8 cellular contexts compared by ENCODE assay signal in genomic region chr5:138466900-138467710, GRCh38. TPM values are rescaled to one million over a fixed set of nuclear protein-coding genes. Genes with fewer than 3 reads are reported as not detected.
DNase-seq lines count a peak whose midpoint lies in the region; ATAC-seq and TF ChIP-seq lines count a peak whose summit lies in the region.

No MANE protein-coding gene starts in this region.

- H4K20me1 ChIP-seq in Karpas-422 (ENCODE audit: insufficient read depth, low read depth, low read length), result no peaks in the 10 kb centered on the region; the same call in 1 of the 2 replicates

- H3K4me3 Mint-ChIP-seq in chondrocyte (ENCODE audit: unreplicated experiment), result peak overlapping the region; percentile 74

- no peaks in the 10 kb centered on the region for H3K27me3 Mint-ChIP-seq in chondrocyte (ENCODE audit: low read depth)

- peaks cover 19% of the 10 kb centered on the region for H3K36me3 Mint-ChIP-seq in chondrocyte (ENCODE audit: low read depth)

- peak overlapping the region; percentile 73 for H3K27ac Mint-ChIP-seq in chondrocyte (ENCODE audit: unreplicated experiment)

- peak overlapping the region; percentile 96 for H3K4me2 ChIP-seq in Karpas-422 (ENCODE audit: low read depth, low read length, poor library complexity, severe bottlenecking)

- H3K27me3 ChIP-seq in Karpas-422 (ENCODE audit: low read length), result peaks cover 4% of the 10 kb centered on the region; the same call in 1 of the 2 replicates
- H3K27me3 ChIP-seq in mononuclear cell (ENCODE audit: insufficient read depth, low read length), result peaks cover 7% of the 10 kb centered on the region

- no peak for DNase-seq in Karpas-422
- DNase-seq in chondrocyte (ENCODE audit: low spot score), result peak; percentile 91
- DNase-seq in DMS114 treated with DMSO at 0.1 percent for 48 hours (lab: John Stamatoyannopoulos, UW; ENCODE audit: unreplicated experiment), result no peak
- DNase-seq in AML-193 (lab: John Stamatoyannopoulos, UW), result no peak

- no peaks in the 10 kb centered on the region for H3K9me3 Mint-ChIP-seq in chondrocyte (ENCODE audit: low read depth)

- no peak overlapping the region; the same call in 1 of the 2 replicates for H3K4me3 ChIP-seq in Karpas-422 (ENCODE audit: low read length)
- H3K4me3 ChIP-seq in mononuclear cell (ENCODE audit: low read length), result peak overlapping the region; percentile 74

- no peak overlapping the region for H2AFZ ChIP-seq in Karpas-422 (ENCODE audit: low read length)

- H3K9ac ChIP-seq in Karpas-422 (ENCODE audit: low read length), result no peak overlapping the region

- ATAC-seq in HG02642 (IDR thresholded peaks at IDR 0.05; ENCODE audit: poor library complexity, unreplicated experiment) (no peak), GM18867 (IDR thresholded peaks at IDR 0.05; ENCODE audit: unreplicated experiment) (no peak)

- H3K27ac ChIP-seq in 22Rv1 (peak overlapping the region; percentile 98), Karpas-422 (ENCODE audit: low read length) (no peak overlapping the region)

- H3K79me2 ChIP-seq in Karpas-422 (ENCODE audit: low read length), result no peaks in the 10 kb centered on the region

- H3K9me3 ChIP-seq in Karpas-422 (ENCODE audit: low read length), result no peaks in the 10 kb centered on the region
- no peaks in the 10 kb centered on the region for H3K9me3 ChIP-seq in mononuclear cell (ENCODE audit: low read depth, low read length)

- no peaks in the 10 kb centered on the region for H3K36me3 ChIP-seq in Karpas-422 (ENCODE audit: insufficient read depth, low read length)

- peaks cover 19% of the 10 kb centered on the region for H3K4me1 ChIP-seq in Karpas-422 (ENCODE audit: low read length)
- H3K4me1 ChIP-seq in mononuclear cell (ENCODE audit: insufficient read depth, low read length), result peaks cover 32% of the 10 kb centered on the region

- no peaks in the 10 kb centered on the region for H3K9me2 ChIP-seq in Karpas-422 (replicated peaks; ENCODE audit: insufficient read depth, low read length)

- TF ChIP-seq CTCF in 22Rv1 (IDR thresholded peaks at IDR 0.05) (no peak), chondrocyte (IDR thresholded peaks at IDR 0.05) (no peak)

- peaks cover 30% of the 10 kb centered on the region for H3K4me1 Mint-ChIP-seq in chondrocyte (ENCODE audit: low read depth)

RNA-seq across cellular contexts. Expression of gene EGR1, which starts 1.8 kb away (rescaled TPM):
- 0.61 and 1.7 TPM in 2 replicates for total RNA-seq in Karpas-422 (2014; rRNA removed; shearing (Covaris generic); ENCODE audit: low replicate concordance)
- total RNA-seq in chondrocyte (47.6 to 103 TPM (median 82.5 TPM) in 3 replicates), mononuclear cell (36.6 TPM)

RNA-seq across cellular contexts. Expression of gene REEP2, which starts 28.2 kb away (rescaled TPM):
- 1.8 and 3.1 TPM in 2 replicates for total RNA-seq in Karpas-422 (2014; rRNA removed; shearing (Covaris generic); ENCODE audit: low replicate concordance)
- 30.2 to 35.1 TPM (median 34.6 TPM) in 3 replicates for total RNA-seq in chondrocyte
- not detected for total RNA-seq in mononuclear cell

Comparison
In these comparisons a context has a peak if more than half of its experiments do, and no peak if none do; other contexts are left out.
1. RNA of gene EGR1, which starts 1.8 kb away (total RNA-seq): 47.6 to 103 TPM in chondrocyte and 36.6 TPM in mononuclear cell (single experiment); 0.61 to 1.7 TPM in Karpas-422; every median in the first group is over 10 times any median in the second.